ENCODE assay signal across 35 cellular contexts in the genomic region with DNA sequence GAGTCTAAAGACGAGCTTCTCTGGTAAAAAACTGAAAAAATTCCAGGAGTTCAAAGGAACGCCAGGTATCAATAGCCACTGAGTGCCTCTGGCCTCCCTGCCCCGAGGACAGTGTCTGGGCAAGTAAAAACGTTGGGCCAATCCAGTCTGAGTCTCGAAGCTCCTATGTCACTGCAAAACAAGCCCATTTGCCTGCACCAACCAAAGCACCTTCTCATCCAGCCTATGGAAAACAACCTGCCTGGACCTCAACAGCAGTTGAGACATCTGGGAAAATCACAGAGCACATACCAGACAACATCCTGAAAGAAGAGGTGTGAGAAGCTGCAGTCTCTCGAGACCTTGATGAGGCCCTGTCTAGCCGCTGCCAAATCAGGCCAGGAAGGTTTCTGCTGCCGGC. TPM values are rescaled to one million over a fixed set of nuclear protein-coding genes. Genes with fewer than 3 reads are reported as not detected.
A peak's percentile ranks its signal among the peaks of the same experiment; 100 is the strongest.
DNase-seq lines count a peak whose midpoint lies in the region; ATAC-seq, FAIRE-seq and TF ChIP-seq lines count a peak whose summit lies in the region.
"Had no signal": no experiment of that assay in that cellular context is flagged by ENCODE, and none has a peak within 500 bp of the region (broad histone marks: within the 10 kb centered on the region; RNA-seq: fewer than 3 reads in every experiment).

No MANE protein-coding gene starts in this region.

- no peak overlapping the region for H3K4me3 Mint-ChIP-seq in stimulated activated naive CD8-positive, alpha-beta T cell treated with anti-CD3 and anti-CD28 coated beads, Interleukin-15, amount 100 ng/mL, for 72 hours
- H3K4me3 Mint-ChIP-seq in chondrocyte (ENCODE audit: unreplicated experiment) = no peak overlapping the region
- H3K4me3 Mint-ChIP-seq in nephron progenitor cell = peak overlapping the region; percentile 44
- H3K4me3 Mint-ChIP-seq: activated naive CD8-positive, alpha-beta T cell treated with anti-CD3 and anti-CD28 coated beads for 36 hours; CD4-positive, alpha-beta T cell had no signal

- WGBS in HepG2 (ENCODE audit: low lambda C conversion rate) = 88% methylated on average over 8 of the region's 8 CpGs

- H3K4me1 ChIP-seq in HepG2 (ENCODE audit: insufficient read depth, low read length) = 0 out of 2 replicates have a peak, but pooled peaks cover 3% of the 10 kb centered on the region
- H3K4me1 ChIP-seq: prostate gland, right lobe of liver had no signal

- H3K9me3 Mint-ChIP-seq in stimulated activated naive CD8-positive, alpha-beta T cell treated with anti-CD3 and anti-CD28 coated beads, Interleukin-15, amount 100 ng/mL, for 72 hours = no peaks in the 10 kb centered on the region
- H3K9me3 Mint-ChIP-seq in chondrocyte (ENCODE audit: low read depth) (no peaks in the 10 kb centered on the region), nephron progenitor cell (peaks cover 19% of the 10 kb centered on the region)
- H3K9me3 Mint-ChIP-seq: activated naive CD8-positive, alpha-beta T cell treated with anti-CD3 and anti-CD28 coated beads for 36 hours; CD4-positive, alpha-beta T cell; IgD-negative memory B cell had no signal

- H4K20me1 ChIP-seq in HepG2 (ENCODE audit: insufficient read depth, low read length) = peaks cover 6% of the 10 kb centered on the region

- POLR2A ChIA-PET in HepG2 (lab: Yijun Ruan, JAX) = no interaction called here

- no peak for FAIRE-seq in HepG2 (lab: Jason Lieb, UNC)
- FAIRE-seq: A204.1, colon, GM12891 had no signal

- peaks cover 61% of the 10 kb centered on the region for H3K79me2 ChIP-seq in HepG2 (ENCODE audit: insufficient read depth, low read length)

- H3K27me3 Mint-ChIP-seq in stimulated activated naive CD8-positive, alpha-beta T cell treated with anti-CD3 and anti-CD28 coated beads, Interleukin-15, amount 100 ng/mL, for 72 hours = no peaks in the 10 kb centered on the region
- no peaks in the 10 kb centered on the region for H3K27me3 Mint-ChIP-seq in chondrocyte (ENCODE audit: low read depth)
- no peaks in the 10 kb centered on the region for H3K27me3 Mint-ChIP-seq in nephron progenitor cell (ENCODE audit: low read depth, poor library complexity)
- H3K27me3 Mint-ChIP-seq: activated naive CD8-positive, alpha-beta T cell treated with anti-CD3 and anti-CD28 coated beads for 36 hours; CD4-positive, alpha-beta T cell; IgD-negative memory B cell had no signal

- no peak for TF ChIP-seq RAD21 in HepG2 (CRISPR knock-in tag; IDR thresholded peaks at IDR 0.05)

- no peak for TF ChIP-seq POLR2A in HepG2 (IDR thresholded peaks at IDR 0.05; ENCODE audit: insufficient read depth in 1 of 2, low read depth in 2 of 2, low read length in 2 of 2)

- no peak overlapping the region for H3K4me3 ChIP-seq in HepG2 (replicated peaks in 1 of 3; ENCODE audit: insufficient read depth in 1 of 3, low read depth in 2 of 3, low read length in 3 of 3)
- H3K4me3 ChIP-seq: Peyer's patch, prostate gland, right lobe of liver, upper lobe of left lung had no signal

- no peak for TF ChIP-seq CTCF in chondrocyte (IDR thresholded peaks at IDR 0.05)
- no peak for TF ChIP-seq CTCF in nephron progenitor cell (IDR thresholded peaks at IDR 0.05)
- TF ChIP-seq CTCF in HepG2 (CRISPR knock-in tag; IDR thresholded peaks at IDR 0.05) = no peak

- H3K27ac ChIP-seq in HepG2 (ENCODE audit: extremely low read length, insufficient read depth, low read length) = no peak overlapping the region
- H3K27ac ChIP-seq: neutrophil, Peyer's patch, prostate gland, right lobe of liver, upper lobe of left lung, VCaP had no signal

- H3K4me2 ChIP-seq in HepG2 (ENCODE audit: low read depth, low read length) = no peak overlapping the region

- H3K4me1 Mint-ChIP-seq in stimulated activated naive CD8-positive, alpha-beta T cell treated with anti-CD3 and anti-CD28 coated beads, Interleukin-15, amount 100 ng/mL, for 72 hours = peaks cover 80% of the 10 kb centered on the region
- peaks cover 7% of the 10 kb centered on the region for H3K4me1 Mint-ChIP-seq in chondrocyte (ENCODE audit: low read depth)
- peaks cover 74% of the 10 kb centered on the region for H3K4me1 Mint-ChIP-seq in nephron progenitor cell

- no TSS peak for BruUV-seq in HepG2 (replicated peaks; lab: Mats Ljungman, UMichigan)

- TF ChIP-seq EP300 in HepG2 (IDR thresholded peaks at IDR 0.05; ENCODE audit: low read depth in 2 of 2, low read length in 2 of 2) = no peak
- TF ChIP-seq EP300 in HepG2 (CRISPR knock-in tag; IDR thresholded peaks at IDR 0.05; ENCODE audit: borderline replicate concordance) = no peak

- H3K36me3 ChIP-seq in HepG2 (replicated peaks in 1 of 2; ENCODE audit: control insufficient read depth in 1 of 2, insufficient read depth in 2 of 2, low read length in 2 of 2) = peaks cover 5 to 27% of the 10 kb centered on the region in 2 experiments; a peak in 4 of 5 replicates
- H3K36me3 ChIP-seq: neutrophil, Peyer's patch, prostate gland, right lobe of liver had no signal

- intact Hi-C loops in HepG2 (cut with micrococcal nuclease; ENCODE audit: unreplicated experiment) = no loop called here

- no peaks in the 10 kb centered on the region for H3K36me3 Mint-ChIP-seq in chondrocyte (ENCODE audit: low read depth)
- peaks cover 57% of the 10 kb centered on the region for H3K36me3 Mint-ChIP-seq in nephron progenitor cell (ENCODE audit: low read depth)

- H2AFZ ChIP-seq in HepG2 (ENCODE audit: low read length) = no peak overlapping the region

- DNase-seq in stimulated activated naive CD8-positive, alpha-beta T cell treated with anti-CD3 and anti-CD28 coated beads, Interleukin-15, amount 100 ng/mL, for 72 hours = no peak
- DNase-seq in stimulated activated naive CD8-positive, alpha-beta T cell treated with anti-CD3 and anti-CD28 coated beads, Interleukin-15, Interleukin-2, amounts not matched to agents 100 U/mL and 50 U/mL, for 24 hours = no peak
- peak; percentile 48 for DNase-seq in chondrocyte (ENCODE audit: low spot score)
- no peak for DNase-seq in nephron progenitor cell
- no peak for DNase-seq in HepG2 (ENCODE audit: low spot score)
- DNase-seq in HuH-7 (ENCODE audit: low spot score) = no peak
- DNase-seq in NCI-H2196 treated with DMSO at 0.1 percent for 48 hours (lab: John Stamatoyannopoulos, UW; ENCODE audit: unreplicated experiment) = no peak
- DNase-seq: activated CD4-positive, alpha-beta T cell treated with anti-CD3 and anti-CD28 coated beads for 48 hours; activated CD8-positive, alpha-beta memory T cell treated with anti-CD3 and anti-CD28 coated beads for 24 hours; activated gamma-delta T cell; activated naive CD8-positive, alpha-beta T cell treated with anti-CD3 and anti-CD28 coated beads for 36 hours; activated T-cell treated with anti-CD3 and anti-CD28 coated beads, Interleukin-2, amount 50 U/mL, for 1 hour; anterior cingulate cortex; CD4-positive, alpha-beta T cell; DMS 273 treated with DMSO at 0.1 percent for 48 hours; effector CD8-positive, alpha-beta T cell; EL; hippocampal formation; left colon; NCI-H1436 treated with DMSO at 0.1 percent for 48 hours; NCI-H345; Peyer's patch; right lobe of liver; SHP77 treated with DMSO at 0.1 percent for 48 hours; stimulated activated CD4-positive, alpha-beta T cell treated with anti-CD3 and anti-CD28 coated beads, Interleukin-12 subunit alpha, Interleukin-12 subunit beta, amount 100 ng/mL, for 4 hours; stimulated activated CD4-positive, alpha-beta T cell treated with anti-CD3 and anti-CD28 coated beads, Interleukin-4, amount 100 ng/mL, for 24 hours had no signal

- CTCF ChIA-PET in HepG2 (lab: Yijun Ruan, JAX; ENCODE audit: low intra/inter-chr PET ratio, low total read pairs) = no interaction called here

- H3K27ac Mint-ChIP-seq in stimulated activated naive CD8-positive, alpha-beta T cell treated with anti-CD3 and anti-CD28 coated beads, Interleukin-15, amount 100 ng/mL, for 72 hours = peak overlapping the region; percentile 52 to 56
- H3K27ac Mint-ChIP-seq in chondrocyte (ENCODE audit: unreplicated experiment) = no peak overlapping the region
- H3K27ac Mint-ChIP-seq in nephron progenitor cell = peak overlapping the region; percentile 94
- H3K27ac Mint-ChIP-seq: activated naive CD8-positive, alpha-beta T cell treated with anti-CD3 and anti-CD28 coated beads for 36 hours; CD4-positive, alpha-beta T cell had no signal

- no peaks in the 10 kb centered on the region for H3K9me3 ChIP-seq in HepG2 (ENCODE audit: low read length)
- H3K9me3 ChIP-seq: neutrophil, Peyer's patch, prostate gland, right lobe of liver, upper lobe of left lung had no signal

- in situ Hi-C loops in HepG2 (cut with HindIII; ENCODE audit: extremely low pct_ligation_motif_present, low pct_unique_long_range_greater_than_20kb) = no loop called here

- ATAC-seq in stimulated activated naive CD8-positive, alpha-beta T cell treated with anti-CD3 and anti-CD28 coated beads, Interleukin-15, amount 100 ng/mL, for 72 hours = no peak
- no peak for ATAC-seq in stimulated activated naive CD8-positive, alpha-beta T cell treated with anti-CD3 and anti-CD28 coated beads, Interleukin-15, Interleukin-2, amounts not matched to agents 100 U/mL and 50 U/mL, for 24 hours
- no peak for ATAC-seq in HepG2
- no peak for ATAC-seq in HG02678 (IDR thresholded peaks at IDR 0.05; ENCODE audit: unreplicated experiment)
- ATAC-seq: left colon, right lobe of liver had no signal

- no peaks in the 10 kb centered on the region for H3K27me3 ChIP-seq in HepG2 (ENCODE audit: control insufficient read depth in 1 of 2, insufficient read depth in 2 of 2, low read length in 2 of 2)
- H3K27me3 ChIP-seq: neutrophil, Peyer's patch, right lobe of liver, upper lobe of left lung had no signal

- H3K9ac ChIP-seq in HepG2 (ENCODE audit: insufficient read depth, low read depth, low read length) = no peak overlapping the region

RNA-seq across cellular contexts. Expression of a gene that starts 56.6 kb away (rescaled TPM):
- total RNA-seq in chondrocyte (29.9 to 31.3 TPM (median 31.2 TPM) in 3 replicates), HepG2 (2016; rRNA removed; fragmentation: Illumina TruSeq; extraction: Trizol) (53.2 and 68.2 TPM in 2 replicates)
- total RNA-seq in HepG2 (2016; cell fraction: cytosol; rRNA removed; fragmentation: Illumina TruSeq; extraction: Trizol; ENCODE audit: low read depth) = 21.6 and 23.1 TPM in 2 replicates
- total RNA-seq in HepG2 (2016; cell fraction: insoluble cytoplasmic fraction; rRNA removed; fragmentation: Illumina TruSeq; extraction: Trizol) = 52.8 and 66.3 TPM in 2 replicates
- 36.1 and 37.2 TPM in 2 replicates for total RNA-seq in HepG2 (2016; cell fraction: membrane; rRNA removed; fragmentation: Illumina TruSeq; extraction: Trizol)
- 39.6 and 47.6 TPM in 2 replicates for total RNA-seq in HepG2 (2016; cell fraction: nucleus; rRNA removed; fragmentation: Illumina TruSeq; extraction: Trizol)
- polyA plus RNA-seq in HepG2 (2011; rRNA removed) = 36.8 and 37.4 TPM in 2 replicates
- 17.4 and 20.4 TPM in 2 replicates for polyA plus RNA-seq in HepG2 (2011; cell fraction: cytosol; rRNA removed)
- 25.9 and 37.9 TPM in 2 replicates for polyA plus RNA-seq in HepG2 (2011; cell fraction: nucleus; rRNA removed)
- polyA plus RNA-seq in HepG2 (2012) = 27.0 and 30.9 TPM in 2 replicates
- 7.6 and 9.2 TPM in 2 replicates for polyA plus RNA-seq in HepG2 (2016; cell fraction: cytosol; fragmentation: Illumina TruSeq; extraction: Trizol; ENCODE audit: low read depth)
- 56.9 and 60.9 TPM in 2 replicates for polyA plus RNA-seq in HepG2 (2016; cell fraction: insoluble cytoplasmic fraction; fragmentation: Illumina TruSeq; extraction: Trizol; ENCODE audit: low read depth)
- 19.5 and 19.6 TPM in 2 replicates for polyA plus RNA-seq in HepG2 (2016; cell fraction: membrane; fragmentation: Illumina TruSeq; extraction: Trizol; ENCODE audit: low read depth)
- 49.3 and 52.3 TPM in 2 replicates for polyA plus RNA-seq in HepG2 (2016; cell fraction: nucleus; fragmentation: Illumina TruSeq; extraction: Trizol; ENCODE audit: insufficient read depth, low read depth)
- polyA minus RNA-seq in HepG2 (2011; rRNA and poly(A)+ RNA removed; ENCODE audit: low replicate concordance) = 165 and 250 TPM in 2 replicates
- polyA minus RNA-seq in HepG2 (2011; cell fraction: cytosol; rRNA and poly(A)+ RNA removed) = 13.7 and 21.9 TPM in 2 replicates
- polyA minus RNA-seq in HepG2 (2011; cell fraction: nucleus; rRNA and poly(A)+ RNA removed) = 40.6 and 41.5 TPM in 2 replicates
